ENCODE assay signal across 2 cellular contexts in the genomic region with DNA sequence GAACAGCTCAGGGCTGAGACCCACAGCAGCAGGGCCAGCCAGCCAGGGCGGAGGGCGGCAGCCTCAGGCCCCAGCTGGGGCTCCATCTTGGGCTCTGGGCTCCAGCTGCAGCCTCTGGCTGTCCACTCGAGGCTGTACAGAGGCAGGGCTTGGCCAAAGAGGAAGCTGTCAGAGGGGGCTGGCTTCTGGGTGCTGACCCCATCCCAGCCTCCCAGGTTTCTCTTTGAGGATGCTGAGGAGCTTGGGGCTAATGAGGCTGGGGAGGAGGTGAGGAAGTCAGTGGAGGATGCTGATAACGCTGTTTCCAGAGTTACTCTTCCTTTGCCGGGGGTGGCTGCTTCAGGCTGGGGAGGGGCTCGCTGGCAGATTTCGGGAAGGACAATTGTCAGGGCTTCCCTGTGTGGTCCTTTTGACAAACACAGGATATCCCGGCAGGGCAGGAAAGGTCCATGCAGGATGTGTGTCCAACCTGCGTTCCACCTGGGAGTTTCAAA.
TF ChIP-seq lines count a peak whose summit lies in the region.

Gene DIPK2B, minus strand, starts transcription at position 136 of the 494 bp plus-strand sequence. Its CDS starts 50 bp downstream, at position 86.

TF ChIP-seq in GM23338, 12 proteins besides CTCF, POLR2A, EP300 and RAD21:
- TF ChIP-seq POLR2AphosphoS5 (IDR thresholded peaks at IDR 0.05; ENCODE audit: low read depth) (no peak), ZNF114 (CRISPR knock-in tag; IDR thresholded peaks at IDR 0.05) (no peak), REST (IDR thresholded peaks at IDR 0.05; ENCODE audit: unreplicated experiment) (no peak), ETS1 (IDR thresholded peaks at IDR 0.05) (no peak), ZNF331 (CRISPR knock-in tag; IDR thresholded peaks at IDR 0.05; ENCODE audit: low read depth) (no peak)

TF ChIP-seq in endothelial cell of umbilical vein, 7 proteins besides CTCF, POLR2A, EP300 and RAD21:
- TF ChIP-seq GATA2 (IDR thresholded peaks at IDR 0.05; ENCODE audit: insufficient read depth, insufficient read length, low read depth, low read length): peak; percentile 42
- TF ChIP-seq FOS (IDR thresholded peaks at IDR 0.05; ENCODE audit: borderline replicate concordance, insufficient read depth, low read length): no peak
TF ChIP-seq in endothelial cell of umbilical vein: peak in this region for 1.
